ENCODE assay signal across 23 cellular contexts in the genomic region with DNA sequence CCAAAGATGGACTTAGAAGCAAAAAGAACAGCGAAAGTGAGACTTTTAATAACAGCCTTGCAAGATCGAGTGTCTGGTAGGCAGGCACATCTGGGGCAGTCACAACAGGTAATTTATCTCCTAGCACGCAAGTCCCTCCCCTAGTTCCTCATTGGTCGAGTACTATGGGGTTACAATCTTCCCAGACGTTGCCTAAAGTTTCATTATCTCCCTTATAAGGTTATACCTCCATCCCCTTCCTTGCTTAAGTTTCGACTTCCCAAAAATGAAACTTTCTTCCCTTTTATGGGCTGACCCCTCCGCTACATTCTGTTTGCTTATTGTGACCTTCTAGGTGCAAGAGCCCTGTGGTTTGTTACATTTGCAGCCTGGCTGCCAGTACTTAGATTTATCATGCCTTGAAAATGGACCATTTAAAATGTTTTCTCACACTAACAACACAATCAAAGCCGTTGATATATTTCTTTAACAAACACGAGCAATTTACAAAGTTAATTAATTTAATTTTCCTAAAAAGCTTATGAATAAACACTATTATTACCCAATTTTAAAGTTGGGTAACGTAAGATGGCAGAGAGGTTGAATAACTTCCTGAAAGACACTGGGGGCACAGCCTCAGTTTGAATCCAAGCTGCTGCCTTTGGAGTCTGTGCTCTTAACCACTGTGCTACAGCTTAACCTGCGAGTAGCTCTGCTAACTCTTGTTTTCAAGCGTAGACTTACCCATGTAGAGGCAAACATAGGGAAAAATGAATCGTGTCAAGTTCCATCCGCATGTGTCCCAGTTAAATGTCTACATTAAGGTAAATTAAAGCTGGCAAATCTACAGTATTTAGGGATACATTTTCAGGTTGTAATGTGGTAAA.
DNase-seq lines count a peak whose midpoint lies in the region; ATAC-seq lines count a peak whose summit lies in the region.
"Had no signal": no experiment of that assay in that cellular context is flagged by ENCODE, and none has a peak within 500 bp of the region (broad histone marks: within the 10 kb centered on the region; RNA-seq: fewer than 3 reads in every experiment).

No MANE protein-coding gene starts in this region.

- peak overlapping the region; percentile 98 for H3K27ac ChIP-seq in cingulate gyrus (ENCODE audit: low read depth, low read length)
- H3K27ac ChIP-seq: 22Rv1, sigmoid colon, tibial artery had no signal

- ATAC-seq in HG03354 (IDR thresholded peaks at IDR 0.05; ENCODE audit: poor library complexity, severe bottlenecking, unreplicated experiment), result no peak
- ATAC-seq in HG02763 (IDR thresholded peaks at IDR 0.05; ENCODE audit: unreplicated experiment), result no peak
- ATAC-seq: activated CD8-positive, alpha-beta memory T cell treated with anti-CD3 and anti-CD28 coated beads, Interleukin-2, amount 10 ng/mL, durations not matched to agents 7 days and 5 days had no signal

- peak; percentile 28 for DNase-seq in SIG-M5 treated with dmso at 0.1 percent for 504 hours (lab: John Stamatoyannopoulos, UW; ENCODE audit: unreplicated experiment)
- no peak for DNase-seq in SIG-M5 (lab: John Stamatoyannopoulos, UW)
- DNase-seq in NOMO-1 treated with dmso at 0.1 percent for 144 hours (lab: John Stamatoyannopoulos, UW; ENCODE audit: unreplicated experiment), result peak; percentile 28
- no peak for DNase-seq in ecto neural progenitor cell (ENCODE audit: low spot score)
- DNase-seq in activated CD8-positive, alpha-beta memory T cell treated with anti-CD3 and anti-CD28 coated beads, Interleukin-2, amount 50 U/mL, for 4 hours, result no peak
- DNase-seq: activated CD4-positive, alpha-beta T cell treated with anti-CD3 and anti-CD28 coated beads, Interleukin-2, amount 10 ng/mL, durations not matched to agents 7 days and 5 days; activated CD8-positive, alpha-beta memory T cell treated with anti-CD3 and anti-CD28 coated beads, Interleukin-2, amount 10 ng/mL, durations not matched to agents 7 days and 5 days; activated naive CD4-positive, alpha-beta T cell treated with anti-CD3 and anti-CD28 coated beads, Interleukin-2, amount 10 ng/mL, durations not matched to agents 7 days and 5 days; CD4-positive, alpha-beta memory T cell; DMS153; glutamatergic neuron; IMR-90; kidney glomerular epithelial cell; NCI-H1417 treated with DMSO at 0.1 percent for 48 hours; NCI-H510A treated with DMSO at 0.1 percent for 48 hours; sigmoid colon; stimulated activated CD4-positive, alpha-beta T cell treated with anti-CD3 and anti-CD28 coated beads, Interleukin-15, amount 100 ng/mL, for 24 hours; T-helper 2 cell; tibial artery had no signal

Comparison
In these comparisons a context has a peak if more than half of its experiments do, and no peak if none do; other contexts are left out.
1. DNase-seq: peak in SIG-M5 treated with dmso at 0.1 percent for 504 hours (single experiment) and NOMO-1 treated with dmso at 0.1 percent for 144 hours (single experiment); none in SIG-M5 (single experiment), ecto neural progenitor cell (single experiment) and activated CD8-positive, alpha-beta memory T cell treated with anti-CD3 and anti-CD28 coated beads, Interleukin-2, amount 50 U/mL, for 4 hours (single experiment).